19 cellular contexts compared by ENCODE assay signal in the genomic region with DNA sequence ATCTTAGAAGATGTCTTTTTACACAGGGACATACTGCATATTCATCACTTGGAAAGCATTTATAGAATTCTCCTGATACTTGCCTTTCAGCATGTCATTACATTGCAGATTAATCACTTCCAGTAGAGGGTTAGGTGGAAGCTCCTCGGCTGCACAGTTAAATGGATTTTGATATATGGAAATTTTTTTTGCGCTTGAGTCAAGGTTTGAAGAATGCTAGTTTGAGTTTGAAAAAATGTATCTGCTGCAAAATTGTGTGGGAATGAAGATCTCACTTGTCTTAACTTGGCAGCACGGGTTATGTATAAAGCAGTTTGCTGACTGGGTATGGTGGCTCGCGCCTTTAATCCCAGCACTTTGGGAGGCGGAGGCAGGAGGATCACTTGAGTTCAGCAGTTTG. TPM values are rescaled to one million over a fixed set of nuclear protein-coding genes. Genes with fewer than 3 reads are reported as not detected.
DNase-seq lines count a peak whose midpoint lies in the region; FAIRE-seq and TF ChIP-seq lines count a peak whose summit lies in the region.
"Had no signal": no experiment of that assay in that cellular context is flagged by ENCODE, and none has a peak within 500 bp of the region (broad histone marks: within the 10 kb centered on the region; RNA-seq: fewer than 3 reads in every experiment).

No MANE protein-coding gene starts in this region.

- CTCF ChIA-PET in A673 (lab: Charles Lee) = interaction anchor here (0.6 kb wide), 1 partner anchor 32 kb away, joined by 3 read pairs; no protein-coding TSS in a partner anchor

- dilution Hi-C loops in keratinocyte (cut with MboI; ENCODE audit: extremely low pct_ligation_motif_present, low sequenced_read_pairs) = no loop called here

- H3K27me3 ChIP-seq in A673 (replicated peaks; ENCODE audit: insufficient read depth, low read depth, low read length, poor library complexity) (no peaks in the 10 kb centered on the region), keratinocyte (ENCODE audit: control insufficient read depth, extremely low read depth, insufficient read depth, low read length) (no peaks in the 10 kb centered on the region)
- H3K27me3 ChIP-seq: dorsolateral prefrontal cortex, gastroesophageal sphincter had no signal

- no peak overlapping the region for H3K9ac ChIP-seq in keratinocyte (ENCODE audit: control insufficient read depth, extremely low read depth, insufficient read depth, low read length)

- H3K4me3 ChIP-seq in A673 (ENCODE audit: low read depth, low read length, poor library complexity, severe bottlenecking) = no peak overlapping the region
- no peak overlapping the region for H3K4me3 ChIP-seq in keratinocyte (ENCODE audit: control insufficient read depth in 2 of 3, extremely low read depth in 1 of 3, insufficient read depth in 2 of 3, low read depth in 1 of 3, low read length in 3 of 3)
- H3K4me3 ChIP-seq: dorsolateral prefrontal cortex, gastroesophageal sphincter had no signal

- H3K36me3 ChIP-seq in A673 (ENCODE audit: insufficient read depth, low read length, poor library complexity, severe bottlenecking) (no peaks in the 10 kb centered on the region), keratinocyte (ENCODE audit: control insufficient read depth in 2 of 2, extremely low read depth in 1 of 2, insufficient read depth in 2 of 2, low read length in 2 of 2) (peaks cover 0 to 17% of the 10 kb centered on the region in 2 experiments)

- H3K4me3 Mint-ChIP-seq in activated naive CD8-positive, alpha-beta T cell = peak overlapping the region; percentile 3

- peaks cover 87% of the 10 kb centered on the region for H3K4me1 Mint-ChIP-seq in activated naive CD8-positive, alpha-beta T cell (ENCODE audit: low read depth)

- H3K4me2 ChIP-seq in keratinocyte (ENCODE audit: control insufficient read depth, extremely low read depth, insufficient read depth, low read depth, low read length) = peak overlapping the region; percentile 42

- H3K27ac ChIP-seq in A673 (ENCODE audit: low read depth, low read length, poor library complexity, severe bottlenecking) = no peak overlapping the region
- peak overlapping the region; percentile 37 for H3K27ac ChIP-seq in keratinocyte (ENCODE audit: control insufficient read depth, insufficient read depth, low read length)
- H3K27ac ChIP-seq: dorsolateral prefrontal cortex, epithelial cell of prostate had no signal

- no TSS peak for BruUV-seq in A673 (replicated peaks; lab: Mats Ljungman, UMichigan)

- intact Hi-C loops in A673 (cut with micrococcal nuclease; ENCODE audit: unreplicated experiment) = no loop called here

- peaks cover 32% of the 10 kb centered on the region for H4K20me1 ChIP-seq in keratinocyte (ENCODE audit: control insufficient read depth, extremely low read depth, insufficient read depth, low read length)

- no peak overlapping the region for H3K27ac Mint-ChIP-seq in activated naive CD8-positive, alpha-beta T cell
- H3K27ac Mint-ChIP-seq: activated naive CD4-positive, alpha-beta T cell treated with anti-CD3 and anti-CD28 coated beads, Interleukin-2, amount 50 U/mL, for 72 hours had no signal

- no peaks in the 10 kb centered on the region for H3K27me3 Mint-ChIP-seq in activated naive CD8-positive, alpha-beta T cell

- peak; percentile 21 for DNase-seq in A673 (ENCODE audit: low spot score)
- DNase-seq in EL = peak; percentile 78
- no peak for DNase-seq in keratinocyte (ENCODE audit: low read depth, low spot score)
- DNase-seq in effector CD8-positive, alpha-beta T cell (lab: John Stamatoyannopoulos, UW) = no peak
- DNase-seq in stimulated activated CD4-positive, alpha-beta T cell treated with anti-CD3 and anti-CD28 coated beads, Interleukin-4, amount 100 ng/mL, for 4 hours = no peak
- DNase-seq in activated gamma-delta T cell treated with Interleukin-2 at 50 U/mL for 16 hours = no peak
- no peak for DNase-seq in globus pallidus (ENCODE audit: low spot score)
- DNase-seq: activated CD4-positive, alpha-beta T cell treated with anti-CD3 and anti-CD28 coated beads for 48 hours; activated CD8-positive, alpha-beta memory T cell treated with anti-CD3 and anti-CD28 coated beads, Interleukin-2, amount 50 U/mL, for 48 hours; dorsolateral prefrontal cortex; Kasumi-1; NCI-H1092; retina; SW 1271 had no signal

- H3K4me1 ChIP-seq in A673 (ENCODE audit: insufficient read depth, low read length, poor library complexity, severe bottlenecking) (peaks cover 12% of the 10 kb centered on the region), keratinocyte (ENCODE audit: control insufficient read depth, extremely low read depth, insufficient read depth, low read length) (peaks cover 19% of the 10 kb centered on the region)

- TF ChIP-seq CTCF in A673 (conservative IDR thresholded peaks at IDR 0.05; ENCODE audit: low read depth, low read length) (no peak), keratinocyte (optimal IDR thresholded peaks at IDR 0.05 in 1 of 3, IDR thresholded peaks at IDR 0.05 in 1 of 3, conservative IDR thresholded peaks at IDR 0.05 in 1 of 3; ENCODE audit: extremely low read depth in 1 of 3, insufficient read depth in 2 of 3, low read length in 3 of 3) (no peak)

- no peaks in the 10 kb centered on the region for H3K9me3 Mint-ChIP-seq in activated naive CD8-positive, alpha-beta T cell (ENCODE audit: low read depth)
- H3K9me3 Mint-ChIP-seq: activated naive CD4-positive, alpha-beta T cell treated with anti-CD3 and anti-CD28 coated beads, Interleukin-2, amount 50 U/mL, for 72 hours had no signal

- H3K9me1 ChIP-seq in keratinocyte (ENCODE audit: control insufficient read depth, extremely low read depth, insufficient read depth, low read length) = peaks cover 2% of the 10 kb centered on the region

- FAIRE-seq in keratinocyte (lab: Jason Lieb, UNC) = no peak

- H3K9me3 ChIP-seq in A673 (ENCODE audit: low read depth, low read length, poor library complexity, severe bottlenecking) = peaks cover 9% of the 10 kb centered on the region
- H3K9me3 ChIP-seq in keratinocyte (ENCODE audit: control insufficient read depth, low read depth, low read length) = no peaks in the 10 kb centered on the region
- H3K9me3 ChIP-seq: gastroesophageal sphincter had no signal

- no peak overlapping the region for H2AFZ ChIP-seq in keratinocyte (ENCODE audit: control insufficient read depth, low read length)

- H3K79me2 ChIP-seq in keratinocyte (ENCODE audit: control insufficient read depth, insufficient read depth, low read length) = peaks cover 99% of the 10 kb centered on the region

- peaks cover 4% of the 10 kb centered on the region for H3K36me3 Mint-ChIP-seq in activated naive CD8-positive, alpha-beta T cell

- POLR2A ChIA-PET in A673 (lab: Charles Lee; ENCODE audit: low non-redundant PET) = no interaction called here

RNA-seq across cellular contexts. Expression of gene PPP1CB, which starts 13.7 kb away (rescaled TPM):
- total RNA-seq in A673 (2021) = 167 and 181 TPM in 2 replicates
- 91.1 to 157 TPM (median 122 TPM) in 3 replicates for polyA plus RNA-seq in keratinocyte
- 328 TPM for polyA plus RNA-seq in keratinocyte (2011; ENCODE audit: low read depth)
- 82.8 and 147 TPM in 2 replicates for polyA plus RNA-seq in keratinocyte (2011; cell fraction: cytosol; rRNA removed)
- polyA plus RNA-seq in keratinocyte (2011; cell fraction: nucleus; rRNA removed) = 52.5 and 84.9 TPM in 2 replicates
- polyA plus RNA-seq in keratinocyte (2012; ENCODE audit: low replicate concordance) = 140 and 187 TPM in 2 replicates
- 54.9 to 251 TPM (median 178 TPM) in 3 replicates for polyA minus RNA-seq in keratinocyte
- polyA minus RNA-seq in keratinocyte (2011; cell fraction: cytosol; rRNA and poly(A)+ RNA removed) = 219 TPM
- 69.6 and 143 TPM in 2 replicates for polyA minus RNA-seq in keratinocyte (2011; cell fraction: nucleus; rRNA and poly(A)+ RNA removed)

RNA-seq across cellular contexts. Expression of gene SPDYA, which starts 45.3 kb away (rescaled TPM):
- 1.0 and 1.2 TPM in 2 replicates for total RNA-seq in A673 (2021)
- polyA plus RNA-seq in keratinocyte = 0.15 to 0.37 TPM (median 0.22 TPM) in 3 replicates
- polyA plus RNA-seq in keratinocyte (2011; ENCODE audit: low read depth) = 7.3 TPM
- polyA plus RNA-seq in keratinocyte (2011; cell fraction: cytosol; rRNA removed) = 0.04 and 0.15 TPM in 2 replicates
- 0.77 and 1.3 TPM in 2 replicates for polyA plus RNA-seq in keratinocyte (2011; cell fraction: nucleus; rRNA removed)
- polyA plus RNA-seq in keratinocyte (2012; ENCODE audit: low replicate concordance) = 3.2 TPM in 1 of 2 replicates, not detected in the other
- polyA minus RNA-seq in keratinocyte = 0.35 TPM in 1 of 3 replicates, not detected in the others
- polyA minus RNA-seq in keratinocyte (2011; cell fraction: cytosol; rRNA and poly(A)+ RNA removed) = not detected
- polyA minus RNA-seq in keratinocyte (2011; cell fraction: nucleus; rRNA and poly(A)+ RNA removed) = 1.4 and 5.7 TPM in 2 replicates
- total RNA-seq: H4 had no signal

Comparison
In these comparisons a context has a peak if more than half of its experiments do, and no peak if none do; other contexts are left out.
1. DNase-seq: peak in A673 (single experiment) and EL (single experiment); none in keratinocyte (single experiment), effector CD8-positive, alpha-beta T cell (single experiment), stimulated activated CD4-positive, alpha-beta T cell treated with anti-CD3 and anti-CD28 coated beads, Interleukin-4, amount 100 ng/mL, for 4 hours (0 of 2), activated gamma-delta T cell treated with Interleukin-2 at 50 U/mL for 16 hours (single experiment) and globus pallidus (single experiment).